1 cellular context compared by ENCODE assay signal in the genomic region with DNA sequence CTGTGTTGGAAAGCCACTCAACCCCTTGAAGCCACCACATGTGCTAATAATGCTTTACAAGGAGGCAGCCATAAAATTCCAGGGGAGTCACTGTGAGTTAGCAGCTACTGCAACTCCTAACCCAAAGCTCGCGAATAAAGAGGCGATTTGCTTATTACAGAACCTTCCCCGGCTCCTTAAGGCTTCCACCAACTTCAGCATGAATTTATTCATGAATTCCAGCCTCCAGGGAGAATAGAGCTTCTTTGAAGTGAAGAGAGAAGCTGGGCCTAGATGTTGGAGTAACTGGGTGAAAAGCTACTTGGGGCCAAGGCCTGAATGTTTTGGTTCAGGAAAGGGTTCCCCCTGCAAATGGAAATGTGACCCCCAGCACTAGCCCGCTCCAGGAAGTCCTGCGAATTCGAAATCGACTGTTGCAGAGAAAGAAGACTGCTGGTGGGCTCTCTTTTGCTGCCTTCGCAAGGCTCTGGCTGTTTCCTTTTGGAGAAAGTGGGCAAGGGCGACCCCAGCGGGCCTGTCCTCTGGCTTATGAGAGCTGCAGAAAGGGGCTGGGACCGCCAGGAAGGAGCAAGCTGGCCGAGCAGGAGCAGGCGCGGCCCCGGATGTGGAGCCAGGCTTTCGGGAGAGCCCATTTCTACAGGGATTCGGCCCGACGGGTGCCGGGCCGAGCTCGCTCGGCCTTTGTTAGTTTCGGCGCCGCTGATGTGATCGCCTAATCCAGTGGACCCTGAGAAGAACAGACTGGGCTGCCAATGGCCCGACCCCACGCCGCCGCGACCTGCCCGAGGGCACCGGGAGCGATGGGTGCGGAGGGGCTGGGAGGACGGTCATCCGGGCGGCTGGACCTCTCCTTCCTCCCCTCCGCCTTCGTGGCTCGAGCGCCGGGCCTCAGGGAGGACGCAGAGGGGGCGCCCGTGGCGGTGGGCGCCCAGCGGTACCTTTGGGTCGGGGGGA.
TF ChIP-seq lines count a peak whose summit lies in the region.

No MANE protein-coding gene starts in this region.

TF ChIP-seq in HepG2, 621 proteins besides CTCF, POLR2A, EP300 and RAD21 (continued from another document):
- TF ChIP-seq BORCS8-MEF2B (CRISPR knock-in tag; IDR thresholded peaks at IDR 0.05): no peak
